Comparison of ENCODE assay signal across 8 cellular contexts in the genomic region with DNA sequence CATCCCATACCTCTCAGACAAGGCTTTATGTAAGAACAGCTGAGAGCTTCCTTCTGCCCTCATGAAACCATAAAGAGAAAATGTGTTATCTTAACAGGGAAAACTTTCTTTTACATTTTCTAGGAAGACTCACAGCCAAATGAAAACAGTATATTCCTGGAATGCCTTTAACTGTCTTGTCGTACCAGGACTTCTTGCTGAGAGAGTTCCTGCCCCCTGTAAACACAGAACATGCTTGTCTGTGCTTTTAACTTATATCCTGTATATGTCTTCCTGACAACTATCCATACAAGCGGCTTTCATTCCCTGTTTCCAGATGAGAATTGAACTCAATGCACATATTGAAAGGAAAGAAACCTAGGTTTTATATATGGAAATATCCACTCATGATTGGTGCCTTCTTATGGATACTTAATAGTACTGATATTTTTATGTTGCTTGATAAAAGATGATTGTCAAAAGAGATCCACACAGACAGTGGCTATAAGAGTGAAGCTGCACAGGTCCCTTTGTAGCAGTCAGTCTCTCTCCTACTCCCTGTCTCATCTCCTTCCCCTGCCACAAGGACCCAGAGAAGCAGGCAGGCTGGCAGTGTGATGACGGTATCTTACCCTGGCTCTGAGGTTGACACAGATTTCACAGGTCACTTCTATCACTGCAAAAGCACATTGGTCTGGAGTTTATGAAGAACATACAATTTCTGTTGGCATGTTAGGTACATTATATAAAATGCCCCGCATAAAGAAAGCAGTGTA.
DNase-seq lines count a peak whose midpoint lies in the region; ATAC-seq and TF ChIP-seq lines count a peak whose summit lies in the region.

No MANE protein-coding gene starts in this region.

- H3K4me1 Mint-ChIP-seq in activated B cell treated with CpG ODN at 0.5 μM for 24 hours = peaks cover 29% of the 10 kb centered on the region
- H3K4me1 Mint-ChIP-seq in dendritic cell treated with granulocyte-macrophage colony-stimulating factor and Interleukin-4, amounts not matched to agents 40 ng/mL and 50 ng/mL, for 4 days (ENCODE audit: low read depth) = peaks cover 53% of the 10 kb centered on the region

- TF ChIP-seq CTCF in AG04450 (IDR thresholded peaks at IDR 0.05; ENCODE audit: low read depth, low read length) (no peak), activated B cell treated with CpG ODN at 0.5 μM for 24 hours (IDR thresholded peaks at IDR 0.05) (no peak), uterus (IDR thresholded peaks at IDR 0.05) (no peak)

- no peaks in the 10 kb centered on the region; the same call in 1 of the 2 replicates for H3K9me3 ChIP-seq in AG04450 (ENCODE audit: control insufficient read depth, insufficient read depth, low read length)
- no peaks in the 10 kb centered on the region for H3K9me3 ChIP-seq in uterus

- H3K4me3 ChIP-seq in AG04450 (ENCODE audit: low read depth, low read length) (no peak overlapping the region), uterus (no peak overlapping the region)

- no peak for DNase-seq in AG04450 (ENCODE audit: low read depth, low spot score)
- peak; percentile 30 for DNase-seq in activated B cell treated with CpG ODN at 0.5 μM for 24 hours
- DNase-seq in stimulated activated CD4-positive, alpha-beta T cell treated with anti-CD3 and anti-CD28 coated beads, Interleukin-2, amount 100 ng/mL, for 4 hours (ENCODE audit: low read depth) = peak; percentile 14
- DNase-seq in NCI-H2196 treated with DMSO at 0.1 percent for 48 hours (lab: John Stamatoyannopoulos, UW; ENCODE audit: unreplicated experiment) = no peak
- DNase-seq in uterus = no peak

- TF ChIP-seq POLR2A in uterus (IDR thresholded peaks at IDR 0.05) = no peak

- CTCF ChIA-PET in AG04450 (lab: Charles Lee) = no interaction called here
- CTCF ChIA-PET in activated B cell treated with CpG ODN at 0.5 μM for 24 hours (lab: Charles Lee) = interaction anchor here (1.0 kb wide), 2 partner anchors 68 to 81 kb away, joined by 4 read pairs; no protein-coding TSS in a partner anchor

- H3K36me3 Mint-ChIP-seq in activated B cell treated with CpG ODN at 0.5 μM for 24 hours (ENCODE audit: low read depth) = no peaks in the 10 kb centered on the region
- no peaks in the 10 kb centered on the region for H3K36me3 Mint-ChIP-seq in dendritic cell treated with granulocyte-macrophage colony-stimulating factor and Interleukin-4, amounts not matched to agents 40 ng/mL and 50 ng/mL, for 4 days (ENCODE audit: low read depth)

- H3K27ac ChIP-seq in AG04450 (ENCODE audit: low read depth, low read length) (peak overlapping the region; percentile 54), uterus (no peak overlapping the region)

- no peaks in the 10 kb centered on the region for H3K27me3 Mint-ChIP-seq in activated B cell treated with CpG ODN at 0.5 μM for 24 hours
- H3K27me3 Mint-ChIP-seq in dendritic cell treated with granulocyte-macrophage colony-stimulating factor and Interleukin-4, amounts not matched to agents 40 ng/mL and 50 ng/mL, for 4 days = no peaks in the 10 kb centered on the region

- POLR2A ChIA-PET in AG04450 (lab: Yijun Ruan, JAX) (no interaction called here), activated B cell treated with CpG ODN at 0.5 μM for 24 hours (lab: Charles Lee) (interaction anchor here (1.4 kb wide), 2 partner anchors 64 to 66 kb away, joined by 4 to 6 read pairs; partner anchors contain the start of gene AHR)

- ATAC-seq in GM19395 (IDR thresholded peaks at IDR 0.05; ENCODE audit: unreplicated experiment) (peak; percentile 50), HG03442 (IDR thresholded peaks at IDR 0.05; ENCODE audit: unreplicated experiment) (peak; percentile 39), activated B cell treated with CpG ODN at 0.5 μM for 24 hours (ENCODE audit: low read depth) (peak; percentile 57)

- intact Hi-C loops in activated B cell treated with CpG ODN at 0.5 μM for 24 hours (cut with micrococcal nuclease) (loop anchor here (1.0 to 5.0 kb wide), 10 partner anchors 39 to 708 kb away; partner anchors contain the start of genes AHR, ANKMY2, BZW2 and SNX13), uterus (cut with DNase I; ENCODE audit: low total_unique reads) (no loop called here)
- intact Hi-C loops in dendritic cell treated with granulocyte-macrophage colony-stimulating factor and Interleukin-4, amounts not matched to agents 40 ng/mL and 50 ng/mL, for 4 days (cut with micrococcal nuclease) = loop anchor here (2.0 to 10.0 kb wide), 4 partner anchors 49 to 252 kb away; partner anchors contain the start of gene AHR

- no peaks in the 10 kb centered on the region for H3K36me3 ChIP-seq in uterus

- peak overlapping the region; percentile 77 for H3K4me3 Mint-ChIP-seq in activated B cell treated with CpG ODN at 0.5 μM for 24 hours
- H3K4me3 Mint-ChIP-seq in dendritic cell treated with granulocyte-macrophage colony-stimulating factor and Interleukin-4, amounts not matched to agents 40 ng/mL and 50 ng/mL, for 4 days = peak overlapping the region; percentile 57

- no peaks in the 10 kb centered on the region for H3K4me1 ChIP-seq in uterus

- H3K27ac Mint-ChIP-seq in activated B cell treated with CpG ODN at 0.5 μM for 24 hours = peak overlapping the region; percentile 98
- H3K27ac Mint-ChIP-seq in dendritic cell treated with granulocyte-macrophage colony-stimulating factor and Interleukin-4, amounts not matched to agents 40 ng/mL and 50 ng/mL, for 4 days = peak overlapping the region; percentile 96

- peaks cover 5% of the 10 kb centered on the region for H3K9me3 Mint-ChIP-seq in activated B cell treated with CpG ODN at 0.5 μM for 24 hours
- peaks cover 20% of the 10 kb centered on the region for H3K9me3 Mint-ChIP-seq in dendritic cell treated with granulocyte-macrophage colony-stimulating factor and Interleukin-4, amounts not matched to agents 40 ng/mL and 50 ng/mL, for 4 days

- H3K27me3 ChIP-seq in AG04450 (ENCODE audit: control insufficient read depth, insufficient read depth, low read length) = no peaks in the 10 kb centered on the region
- H3K27me3 ChIP-seq in uterus = no peaks in the 10 kb centered on the region

Comparison
In these comparisons a context has a peak if more than half of its experiments do, and no peak if none do; other contexts are left out.
1. DNase-seq: peak in activated B cell treated with CpG ODN at 0.5 μM for 24 hours (single experiment) and stimulated activated CD4-positive, alpha-beta T cell treated with anti-CD3 and anti-CD28 coated beads, Interleukin-2, amount 100 ng/mL, for 4 hours (single experiment); none in AG04450 (single experiment), NCI-H2196 treated with DMSO at 0.1 percent for 48 hours (single experiment) and uterus (0 of 2).
2. Peak in every context shown above with its lines, with median percentiles within 50 percentile points of each other: ATAC-seq.